21 cellular contexts compared by ENCODE assay signal in the genomic region with DNA sequence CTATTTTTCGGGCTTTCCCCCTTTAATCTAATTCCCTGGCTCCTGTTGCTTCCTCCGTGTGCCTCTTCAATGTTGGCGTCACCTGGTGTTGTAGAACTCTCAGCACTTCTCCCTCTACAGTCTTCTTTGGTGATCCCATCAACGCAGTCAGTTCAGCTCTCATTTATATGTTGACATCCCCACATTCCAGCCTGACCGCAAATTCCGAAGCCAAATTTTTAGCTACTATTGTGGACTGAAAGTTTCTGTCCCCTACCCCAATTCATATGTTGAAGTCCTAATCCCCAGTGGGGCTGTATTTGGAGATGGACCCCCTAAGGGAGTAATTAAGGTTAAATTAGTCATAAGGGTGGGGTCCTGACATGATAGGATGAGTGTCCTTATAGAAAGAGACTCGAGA.
DNase-seq lines count a peak whose midpoint lies in the region; FAIRE-seq and TF ChIP-seq lines count a peak whose summit lies in the region.
"Had no signal": no experiment of that assay in that cellular context is flagged by ENCODE, and none has a peak within 500 bp of the region (broad histone marks: within the 10 kb centered on the region; RNA-seq: fewer than 3 reads in every experiment).

No MANE protein-coding gene starts in this region.

- H3K14ac ChIP-seq in H1 (ENCODE audit: insufficient read length): no peak overlapping the region

- TF ChIP-seq RAD21 in H1 (IDR thresholded peaks at IDR 0.05 in 1 of 2, conservative IDR thresholded peaks at IDR 0.05 in 1 of 2; ENCODE audit: low read depth in 2 of 2, low read length in 2 of 2): no peak

- FAIRE-seq in H1 (lab: Jason Lieb, UNC): no peak
- FAIRE-seq: A204.1, GM12891, GM18507 had no signal

- TF ChIP-seq POLR2A in H1 (IDR thresholded peaks at IDR 0.05; ENCODE audit: control extremely low read depth in 1 of 2, low read depth in 2 of 2, low read length in 2 of 2): no peak

- H3K4me3 ChIP-seq in HAP-1 (no peak overlapping the region), H1 (ENCODE audit: extremely low read depth in 1 of 4, insufficient read depth in 2 of 4, low read depth in 3 of 4, low read length in 4 of 4) (no peak overlapping the region), iPS DF 6.9 (ENCODE audit: low read length) (no peak overlapping the region), GM23248 (no peak overlapping the region)
- H3K4me3 ChIP-seq: BLaER1 had no signal

- H3K27me3 ChIP-seq in HAP-1 (ENCODE audit: low read depth) (no peaks in the 10 kb centered on the region), H1 (replicated peaks in 1 of 4; ENCODE audit: control insufficient read depth in 3 of 4, extremely low read depth in 1 of 4, insufficient read depth in 3 of 4, low read length in 3 of 4) (no peaks in the 10 kb centered on the region), iPS DF 6.9 (ENCODE audit: control insufficient read depth, insufficient read depth, low read length) (no peaks in the 10 kb centered on the region; the same call in 1 of the 2 replicates), GM23248 (replicated peaks; ENCODE audit: insufficient read depth) (no peaks in the 10 kb centered on the region)
- H3K27me3 ChIP-seq: BLaER1 had no signal

- in situ Hi-C loops in HAP-1 (cut with MboI; ENCODE audit: low sequenced_read_pairs): loop anchor here (25.0 kb wide), 2 partner anchors 174 to 524 kb away; no protein-coding TSS in a partner anchor
- in situ Hi-C loops in GM23248 (cut with MboI): loop anchor here (25.0 kb wide), 2 partner anchors 174 to 449 kb away; no protein-coding TSS in a partner anchor

- TF ChIP-seq EP300 in H1 (IDR thresholded peaks at IDR 0.05; ENCODE audit: borderline replicate concordance in 1 of 2, low read depth in 2 of 2, low read length in 2 of 2): no peak

- peaks cover 16% of the 10 kb centered on the region for H3K4me1 ChIP-seq in HAP-1
- H3K4me1 ChIP-seq in H1 (replicated peaks in 1 of 4; ENCODE audit: control insufficient read depth in 3 of 4, insufficient read depth in 4 of 4, low read length in 3 of 4): no peaks in the 10 kb centered on the region
- H3K4me1 ChIP-seq in iPS DF 6.9 (ENCODE audit: control insufficient read depth, insufficient read depth, low read length): no peaks in the 10 kb centered on the region; the same call in none of the 2 replicates
- H3K4me1 ChIP-seq in GM23248 (ENCODE audit: insufficient read depth): peaks cover 21% of the 10 kb centered on the region
- H3K4me1 ChIP-seq: Caco-2 had no signal

- H2BK120ac ChIP-seq in H1 (replicated peaks; ENCODE audit: low read depth, low read length): no peak overlapping the region

- no peaks in the 10 kb centered on the region for H3K23me2 ChIP-seq in H1 (ENCODE audit: low read depth, low read length)

- no peaks in the 10 kb centered on the region for H3K79me1 ChIP-seq in H1 (ENCODE audit: low read depth, low read length)

- CTCF ChIA-PET in H1 (lab: Charles Lee; ENCODE audit: partially characterized antibody): interaction anchor here (0.6 to 2.6 kb wide), 3 partner anchors 8 to 179 kb away, joined by 3 to 18 read pairs (median 6); no protein-coding TSS in a partner anchor

- H4K8ac ChIP-seq in H1 (ENCODE audit: extremely low read depth, insufficient read depth, low read length): no peak overlapping the region

- no peak overlapping the region for H4K5ac ChIP-seq in H1 (ENCODE audit: insufficient read length, low read depth, low read length)

- H3K9me2 ChIP-seq in GM23248 (ENCODE audit: insufficient read depth): no peaks in the 10 kb centered on the region

- no peak overlapping the region for H3K56ac ChIP-seq in H1 (replicated peaks; ENCODE audit: insufficient read length, low read depth, low read length)

- no peak overlapping the region for H3K4me2 ChIP-seq in H1 (ENCODE audit: insufficient read depth in 1 of 2, low read depth in 2 of 2, low read length in 2 of 2)
- no peak overlapping the region for H3K4me2 ChIP-seq in GM23248 (ENCODE audit: unreplicated experiment)
- H3K4me2 ChIP-seq: BLaER1 had no signal

- 69% methylated on average over 7 of the region's 7 CpGs; no CpG with 5 or more reads in 1 of the 2 experiments for WGBS in H1 (ENCODE audit: extremely low coverage in 1 of 2, insufficient coverage in 1 of 2, insufficient read length in 1 of 2, insufficient replicate concordance in 2 of 2, low coverage in 1 of 2, low lambda C conversion rate in 2 of 2, missing lambda C conversion rate in 1 of 2), 2 experiments
- WGBS in iPS DF 6.9 (ENCODE audit: insufficient coverage, insufficient read length): no CpG with 5 or more reads among the region's 7 CpGs
- 84 to 87% methylated on average over 7 of the region's 7 CpGs for WGBS in GM23248 (ENCODE audit: low coverage in 1 of 2, low lambda C conversion rate in 2 of 2, missing lambda C conversion rate in 2 of 2), 2 experiments

- H2BK20ac ChIP-seq in H1 (ENCODE audit: low read length): no peak overlapping the region

- no peak overlapping the region for H3K4ac ChIP-seq in H1 (replicated peaks; ENCODE audit: insufficient read length, low read depth, low read length)

- H3K79me2 ChIP-seq in H1 (ENCODE audit: control insufficient read depth in 1 of 2, insufficient read depth in 2 of 2, low read length in 2 of 2) (no peaks in the 10 kb centered on the region), GM23248 (ENCODE audit: insufficient read depth) (no peaks in the 10 kb centered on the region)

- no peak overlapping the region for H2BK12ac ChIP-seq in H1 (ENCODE audit: low read depth, low read length)

- no peak overlapping the region for H2BK15ac ChIP-seq in H1 (ENCODE audit: low read length)

- H3K9me3 ChIP-seq in HAP-1 (no peaks in the 10 kb centered on the region; the same call in 1 of the 2 replicates), H1 (ENCODE audit: insufficient read depth in 2 of 2, low read depth in 1 of 2, low read length in 1 of 2) (no peaks in the 10 kb centered on the region), iPS DF 6.9 (ENCODE audit: control insufficient read depth, insufficient read depth, low read length) (no peaks in the 10 kb centered on the region), GM23248 (ENCODE audit: low read depth) (no peaks in the 10 kb centered on the region)
- H3K9me3 ChIP-seq: BLaER1, Caco-2 had no signal

- POLR2A ChIA-PET in H1 (lab: Charles Lee; ENCODE audit: partially characterized antibody): no interaction called here

- no peak overlapping the region for H3K27ac ChIP-seq in H1 (ENCODE audit: low read depth, low read length)
- H3K27ac ChIP-seq in iPS DF 6.9 (ENCODE audit: low read length): no peak overlapping the region
- no peak overlapping the region for H3K27ac ChIP-seq in GM23248
- H3K27ac ChIP-seq: 22Rv1, BLaER1, C4-2B had no signal

- peaks cover 7% of the 10 kb centered on the region; the same call in 1 of the 2 replicates for H3F3A ChIP-seq in GM23248 (ENCODE audit: insufficient read depth)

- H3K23ac ChIP-seq in H1 (ENCODE audit: insufficient read length): no peak overlapping the region

- DNase-seq in ELF-1 (ENCODE audit: low read depth, low spot score): peak; percentile 57
- DNase-seq in HAP-1 (ENCODE audit: low spot score in 2 of 2): peak; percentile 79 to 91
- peak in 1 of 2 experiments; percentile 38 for DNase-seq in H1 (ENCODE audit: low read depth in 1 of 2, low spot score in 2 of 2)
- DNase-seq in iPS DF 6.9 (ENCODE audit: low read depth, low spot score): peak; percentile 7
- no peak for DNase-seq in activated CD8-positive, alpha-beta memory T cell treated with anti-CD3 and anti-CD28 coated beads, Interleukin-2, amount 50 U/mL, for 48 hours
- DNase-seq in NCI-H1092 treated with DMSO at 0.1 percent for 48 hours (lab: John Stamatoyannopoulos, UW): no peak
- no peak for DNase-seq in GM23248
- DNase-seq in occipital lobe (lab: John Stamatoyannopoulos, UW): no peak
- DNase-seq: Caco-2; CD4-positive, CD25-positive, alpha-beta regulatory T cell; CD8-positive, alpha-beta T cell; DMS153; DND-41; GDM1; HFFc6 had no signal

- H4K20me1 ChIP-seq in H1 (replicated peaks in 1 of 2; ENCODE audit: control insufficient read depth in 1 of 2, insufficient read depth in 2 of 2, low read length in 2 of 2) (no peaks in the 10 kb centered on the region), GM23248 (ENCODE audit: insufficient read depth) (no peaks in the 10 kb centered on the region)
- H4K20me1 ChIP-seq: BLaER1 had no signal

- no peak overlapping the region for H2AK5ac ChIP-seq in H1 (ENCODE audit: low read depth, low read length)

- H4K91ac ChIP-seq in H1 (replicated peaks; ENCODE audit: insufficient read length, low read length): no peak overlapping the region

- no peak overlapping the region for H3K18ac ChIP-seq in H1 (ENCODE audit: extremely low read depth, low read length)

- TF ChIP-seq CTCF in H1 (IDR thresholded peaks at IDR 0.05; ENCODE audit: control extremely low read depth in 1 of 3, insufficient read depth in 1 of 3, low read depth in 1 of 3, low read length in 3 of 3): no peak

- no peak overlapping the region for H3K9ac ChIP-seq in H1 (replicated peaks in 1 of 4; ENCODE audit: extremely low read depth in 1 of 4, low read depth in 3 of 4, low read length in 3 of 4)
- H3K9ac ChIP-seq in GM23248: no peak overlapping the region
- H3K9ac ChIP-seq: BLaER1 had no signal

- no peak overlapping the region for H2BK5ac ChIP-seq in H1 (ENCODE audit: low read depth, low read length)

- H2AFZ ChIP-seq in H1 (ENCODE audit: low read length): 0 out of 2 replicates have a peak overlapping the region, but pooled peaks have one; percentile 73
- H2AFZ ChIP-seq in GM23248: no peak overlapping the region

- H3K36me3 ChIP-seq in HAP-1 (replicated peaks) (no peaks in the 10 kb centered on the region), H1 (ENCODE audit: control insufficient read depth in 2 of 4, insufficient read depth in 4 of 4, low read length in 3 of 4) (no peaks in the 10 kb centered on the region), iPS DF 6.9 (ENCODE audit: control insufficient read depth, insufficient read depth, low read length) (no peaks in the 10 kb centered on the region), GM23248 (ENCODE audit: low read depth) (no peaks in the 10 kb centered on the region)
- H3K36me3 ChIP-seq: BLaER1 had no signal

TF ChIP-seq in H1, 55 proteins besides CTCF, POLR2A, EP300 and RAD21:
- TF ChIP-seq TEAD4 (IDR thresholded peaks at IDR 0.05; ENCODE audit: low read depth, low read length) (peak; percentile 79), CEBPB (IDR thresholded peaks at IDR 0.05; ENCODE audit: low read depth, low read length) (no peak)

Comparison
In these comparisons a context has a peak if more than half of its experiments do, and no peak if none do; other contexts are left out.
1. DNase-seq: peak in ELF-1 (single experiment), HAP-1 (2 of 2) and iPS DF 6.9 (single experiment); none in activated CD8-positive, alpha-beta memory T cell treated with anti-CD3 and anti-CD28 coated beads, Interleukin-2, amount 50 U/mL, for 48 hours (single experiment), NCI-H1092 treated with DMSO at 0.1 percent for 48 hours (single experiment), GM23248 (single experiment) and occipital lobe (single experiment).